ENCODE assay signal across 16 cellular contexts in the genomic region with DNA sequence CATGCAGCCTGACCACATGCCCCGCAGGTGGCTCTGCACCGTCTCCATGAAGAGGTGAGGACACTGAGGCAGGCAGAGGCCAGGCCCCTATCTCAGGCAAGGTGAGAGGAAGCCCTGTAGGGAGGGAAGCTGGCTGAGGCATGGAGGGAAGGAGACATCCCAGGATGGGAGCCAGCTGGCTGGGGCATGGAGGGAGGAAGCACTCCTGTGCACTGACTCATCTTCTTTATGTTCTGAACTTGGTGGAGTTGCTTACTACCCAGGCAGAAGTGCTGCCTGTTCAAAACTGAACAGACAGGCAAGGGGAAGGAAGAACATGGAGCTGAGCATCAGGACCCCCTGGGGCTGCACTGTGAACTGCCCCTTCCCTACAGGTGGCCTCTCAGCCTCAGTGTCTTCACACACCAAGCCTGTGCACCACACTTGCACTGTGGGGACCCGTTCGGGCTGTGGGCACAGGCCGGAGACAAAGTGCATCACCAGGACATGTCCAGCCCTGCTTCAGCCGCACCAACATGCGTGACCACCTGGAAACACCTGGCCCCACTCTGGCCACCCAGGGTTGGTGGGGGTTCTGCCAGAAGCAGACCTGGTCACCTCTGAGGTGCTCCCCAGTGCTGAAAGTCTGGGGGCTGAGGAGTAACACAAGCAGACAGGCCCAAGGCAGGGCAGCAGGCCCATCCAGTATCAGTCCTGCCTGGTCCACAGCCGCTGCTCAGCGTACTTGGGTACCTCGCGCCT. TPM values are rescaled to one million over a fixed set of nuclear protein-coding genes. Genes with fewer than 3 reads are reported as not detected.
DNase-seq lines count a peak whose midpoint lies in the region; ATAC-seq and TF ChIP-seq lines count a peak whose summit lies in the region.
"Had no signal": no experiment of that assay in that cellular context is flagged by ENCODE, and none has a peak within 500 bp of the region (broad histone marks: within the 10 kb centered on the region; RNA-seq: fewer than 3 reads in every experiment).

No MANE protein-coding gene starts in this region.

- H3K4me1 Mint-ChIP-seq in activated T-helper 1 cell treated with anti-CD3 and anti-CD28 coated beads, Interleukin-12 subunit alpha, Interleukin-12 subunit beta, Interleukin-2, Interleukin-4 antibody, amounts not matched to agents 30 ng/mL and 10 ng/mL and 1 ng/mL, durations not matched to agents 14 hours and 24 hours and 36 hours (ENCODE audit: low read depth), result no peaks in the 10 kb centered on the region
- H3K4me1 Mint-ChIP-seq: stimulated activated naive CD8-positive, alpha-beta T cell treated with anti-CD3 and anti-CD28 coated beads, Interleukin-15, amount 100 ng/mL, for 72 hours had no signal

- DNase-seq in ELR (ENCODE audit: low read depth) (peak; percentile 76), RWPE2 (ENCODE audit: low spot score) (peak; percentile 60), fibroblast of lung (ENCODE audit: low read depth in 2 of 2) (peak; percentile 58 to 76), osteoblast (ENCODE audit: insufficient read length, low spot score, missing footprints) (peak; percentile 98), activated T-cell treated with anti-CD3 and anti-CD28 coated beads for 4 hours (no peak), KG1 (lab: John Stamatoyannopoulos, UW) (no peak), NK-92 (lab: John Stamatoyannopoulos, UW; ENCODE audit: unreplicated experiment) (no peak)
- no peak for DNase-seq in activated T-helper 1 cell treated with anti-CD3 and anti-CD28 coated beads, Interleukin-12 subunit alpha, Interleukin-12 subunit beta, Interleukin-2, Interleukin-4 antibody, amounts not matched to agents 30 ng/mL and 10 ng/mL and 1 ng/mL, durations not matched to agents 14 hours and 24 hours and 36 hours (ENCODE audit: low spot score)
- DNase-seq: Caco-2; central memory CD4-positive, alpha-beta T cell; Kasumi-1; NCI-H345; stimulated activated CD4-positive, alpha-beta T cell treated with anti-CD3 and anti-CD28 coated beads, Interleukin-4, amount 100 ng/mL, for 1 hour; stimulated activated naive CD8-positive, alpha-beta T cell treated with anti-CD3 and anti-CD28 coated beads, Interleukin-15, amount 100 ng/mL, for 72 hours had no signal

- no peak overlapping the region for H2AFZ ChIP-seq in fibroblast of lung (ENCODE audit: low read length)
- H2AFZ ChIP-seq in osteoblast (ENCODE audit: low read length), result no peak overlapping the region

- H3K9ac ChIP-seq in fibroblast of lung (ENCODE audit: insufficient read depth, low read length), result no peak overlapping the region

- H3K79me2 ChIP-seq in fibroblast of lung (ENCODE audit: control insufficient read depth, insufficient read depth, low read length), result no peaks in the 10 kb centered on the region
- peaks cover 21% of the 10 kb centered on the region for H3K79me2 ChIP-seq in osteoblast (ENCODE audit: insufficient read depth, low read length)

- no peak overlapping the region for H3K27ac Mint-ChIP-seq in activated T-helper 1 cell treated with anti-CD3 and anti-CD28 coated beads, Interleukin-12 subunit alpha, Interleukin-12 subunit beta, Interleukin-2, Interleukin-4 antibody, amounts not matched to agents 30 ng/mL and 10 ng/mL and 1 ng/mL, durations not matched to agents 14 hours and 24 hours and 36 hours

- H3K36me3 Mint-ChIP-seq in activated T-helper 1 cell treated with anti-CD3 and anti-CD28 coated beads, Interleukin-12 subunit alpha, Interleukin-12 subunit beta, Interleukin-2, Interleukin-4 antibody, amounts not matched to agents 30 ng/mL and 10 ng/mL and 1 ng/mL, durations not matched to agents 14 hours and 24 hours and 36 hours (ENCODE audit: low read depth), result peaks cover 19% of the 10 kb centered on the region

- H3K9me3 Mint-ChIP-seq in activated T-helper 1 cell treated with anti-CD3 and anti-CD28 coated beads, Interleukin-12 subunit alpha, Interleukin-12 subunit beta, Interleukin-2, Interleukin-4 antibody, amounts not matched to agents 30 ng/mL and 10 ng/mL and 1 ng/mL, durations not matched to agents 14 hours and 24 hours and 36 hours, result no peaks in the 10 kb centered on the region
- H3K9me3 Mint-ChIP-seq: stimulated activated naive CD8-positive, alpha-beta T cell treated with anti-CD3 and anti-CD28 coated beads, Interleukin-15, amount 100 ng/mL, for 72 hours had no signal

- H3K36me3 ChIP-seq in RWPE2 (ENCODE audit: low read depth) (peaks cover 44% of the 10 kb centered on the region), fibroblast of lung (ENCODE audit: control insufficient read depth, insufficient read depth, low read length) (peaks cover 18% of the 10 kb centered on the region), osteoblast (ENCODE audit: insufficient read depth, low read length) (peaks cover 26% of the 10 kb centered on the region)

- peak overlapping the region; percentile 45 for H3K4me2 ChIP-seq in fibroblast of lung (ENCODE audit: extremely low read depth, insufficient read depth, low read length)
- H3K4me2 ChIP-seq in osteoblast (ENCODE audit: insufficient read depth, low read length), result no peak overlapping the region

- ATAC-seq in RWPE2 (ENCODE audit: low read depth), result peak; percentile 95
- ATAC-seq: gastroesophageal sphincter; HCT116; stimulated activated naive CD8-positive, alpha-beta T cell treated with anti-CD3 and anti-CD28 coated beads, Interleukin-15, amount 100 ng/mL, for 72 hours had no signal

- H3K27me3 Mint-ChIP-seq in activated T-helper 1 cell treated with anti-CD3 and anti-CD28 coated beads, Interleukin-12 subunit alpha, Interleukin-12 subunit beta, Interleukin-2, Interleukin-4 antibody, amounts not matched to agents 30 ng/mL and 10 ng/mL and 1 ng/mL, durations not matched to agents 14 hours and 24 hours and 36 hours (ENCODE audit: insufficient read depth), result no peaks in the 10 kb centered on the region
- H3K27me3 Mint-ChIP-seq: stimulated activated naive CD8-positive, alpha-beta T cell treated with anti-CD3 and anti-CD28 coated beads, Interleukin-15, amount 100 ng/mL, for 72 hours had no signal

- TF ChIP-seq CTCF in RWPE2 (IDR thresholded peaks at IDR 0.05; ENCODE audit: poor library complexity, severe bottlenecking) (no peak), fibroblast of lung (conservative IDR thresholded peaks at IDR 0.05 in 1 of 2, IDR thresholded peaks at IDR 0.05 in 1 of 2; ENCODE audit: low read depth in 1 of 2, low read length in 2 of 2) (no peak), osteoblast (IDR thresholded peaks at IDR 0.05; ENCODE audit: extremely low read depth, low read depth, low read length) (no peak)

- H4K20me1 ChIP-seq in fibroblast of lung (ENCODE audit: control insufficient read depth, extremely low read depth, insufficient read depth, low read length), result no peaks in the 10 kb centered on the region
- H4K20me1 ChIP-seq in osteoblast (ENCODE audit: insufficient read depth, low read length), result peaks cover 52% of the 10 kb centered on the region

- H3K9me3 ChIP-seq in RWPE2 (ENCODE audit: severe bottlenecking) (no peaks in the 10 kb centered on the region), fibroblast of lung (ENCODE audit: control insufficient read depth, insufficient read depth, low read depth, low read length) (no peaks in the 10 kb centered on the region), osteoblast (ENCODE audit: low read depth, low read length) (no peaks in the 10 kb centered on the region)
- H3K9me3 ChIP-seq: Caco-2, gastroesophageal sphincter had no signal

- H3K27me3 ChIP-seq in RWPE2 (ENCODE audit: insufficient read depth, poor library complexity, severe bottlenecking), result no peaks in the 10 kb centered on the region
- no peaks in the 10 kb centered on the region for H3K27me3 ChIP-seq in fibroblast of lung (ENCODE audit: control insufficient read depth, insufficient read depth, low read length)
- no peaks in the 10 kb centered on the region for H3K27me3 ChIP-seq in osteoblast (ENCODE audit: insufficient read depth, low read length)
- H3K27me3 ChIP-seq: gastroesophageal sphincter had no signal

- H3K27ac ChIP-seq in RWPE2 (ENCODE audit: poor library complexity, severe bottlenecking), result peak overlapping the region; percentile 66
- H3K27ac ChIP-seq in fibroblast of lung (ENCODE audit: insufficient read depth, low read length), result peak overlapping the region; percentile 18
- H3K27ac ChIP-seq in osteoblast (ENCODE audit: low read depth, low read length), result no peak overlapping the region
- H3K27ac ChIP-seq: gastroesophageal sphincter had no signal

- no peak overlapping the region for H3K4me3 ChIP-seq in RWPE2 (ENCODE audit: severe bottlenecking)
- no peak overlapping the region for H3K4me3 ChIP-seq in fibroblast of lung (replicated peaks in 1 of 4; ENCODE audit: control extremely low read depth in 1 of 4, insufficient read depth in 1 of 4, low read depth in 3 of 4, low read length in 4 of 4)
- no peak overlapping the region for H3K4me3 ChIP-seq in osteoblast (ENCODE audit: insufficient read depth, low read length)
- H3K4me3 ChIP-seq: gastroesophageal sphincter had no signal

- no peak overlapping the region for H3K4me3 Mint-ChIP-seq in activated T-helper 1 cell treated with anti-CD3 and anti-CD28 coated beads, Interleukin-12 subunit alpha, Interleukin-12 subunit beta, Interleukin-2, Interleukin-4 antibody, amounts not matched to agents 30 ng/mL and 10 ng/mL and 1 ng/mL, durations not matched to agents 14 hours and 24 hours and 36 hours
- H3K4me3 Mint-ChIP-seq: stimulated activated naive CD8-positive, alpha-beta T cell treated with anti-CD3 and anti-CD28 coated beads, Interleukin-15, amount 100 ng/mL, for 72 hours had no signal

- H3K4me1 ChIP-seq in RWPE2 (ENCODE audit: insufficient read depth, poor library complexity, severe bottlenecking), result peaks cover 10% of the 10 kb centered on the region
- H3K4me1 ChIP-seq in fibroblast of lung (ENCODE audit: control insufficient read depth, extremely low read depth, insufficient read depth, low read length), result peaks cover 4% of the 10 kb centered on the region
- peaks cover 6% of the 10 kb centered on the region for H3K4me1 ChIP-seq in osteoblast (ENCODE audit: insufficient read depth, low read length)
- H3K4me1 ChIP-seq: Caco-2, gastroesophageal sphincter had no signal

- intact Hi-C loops in activated T-helper 1 cell treated with anti-CD3 and anti-CD28 coated beads, Interleukin-12 subunit alpha, Interleukin-12 subunit beta, Interleukin-2, Interleukin-4 antibody, amounts not matched to agents 30 ng/mL and 10 ng/mL and 1 ng/mL, durations not matched to agents 14 hours and 24 hours and 36 hours (cut with micrococcal nuclease), result no loop called here

RNA-seq across cellular contexts. Expression of a gene that starts 55.5 kb away (rescaled TPM):
- total RNA-seq in fibroblast of lung, result 36.2 and 39.5 TPM in 2 replicates
- polyA plus RNA-seq in fibroblast of lung, result 34.3 and 41.5 TPM in 2 replicates
- polyA plus RNA-seq in fibroblast of lung (2012), result 35.2 and 35.7 TPM in 2 replicates
- 99.5 and 137 TPM in 2 replicates for polyA minus RNA-seq in fibroblast of lung (ENCODE audit: low replicate concordance)
- 40.7 and 43.4 TPM in 2 replicates for total RNA-seq in osteoblast
- total RNA-seq in activated T-helper 1 cell treated with anti-CD3 and anti-CD28 coated beads, Interleukin-12 subunit alpha, Interleukin-12 subunit beta, Interleukin-2, Interleukin-4 antibody, amounts not matched to agents 30 ng/mL and 10 ng/mL and 1 ng/mL, durations not matched to agents 14 hours and 24 hours and 36 hours, result 23.2 and 24.1 TPM in 2 replicates

Comparison
In these comparisons a context has a peak if more than half of its experiments do, and no peak if none do; other contexts are left out.
1. DNase-seq: peak in ELR (single experiment), RWPE2 (single experiment), fibroblast of lung (2 of 2) and osteoblast (single experiment); none in activated T-helper 1 cell treated with anti-CD3 and anti-CD28 coated beads, Interleukin-12 subunit alpha, Interleukin-12 subunit beta, Interleukin-2, Interleukin-4 antibody, amounts not matched to agents 30 ng/mL and 10 ng/mL and 1 ng/mL, durations not matched to agents 14 hours and 24 hours and 36 hours (single experiment), activated T-cell treated with anti-CD3 and anti-CD28 coated beads for 4 hours (single experiment), KG1 (single experiment) and NK-92 (single experiment).